ENCODE assay signal across 3 cellular contexts in the genomic region with DNA sequence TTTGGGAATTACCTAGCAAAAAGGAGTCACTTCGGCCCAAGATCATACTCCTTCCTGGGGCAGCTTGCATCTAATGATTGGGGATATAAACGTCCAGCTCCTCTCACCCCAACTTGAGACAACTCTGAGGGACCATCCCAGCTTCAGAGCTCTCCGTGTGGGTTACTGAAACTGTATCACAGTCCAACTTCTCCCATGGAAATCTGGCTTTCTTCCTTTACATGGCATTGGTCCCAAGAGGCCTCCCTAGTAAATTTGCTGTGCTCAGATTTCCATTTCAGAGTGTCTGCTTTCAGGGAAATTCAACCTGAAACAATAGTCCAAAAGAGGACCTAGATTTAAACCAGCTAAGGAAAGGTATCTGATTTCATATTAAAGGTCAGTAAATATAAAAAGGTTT. TPM values are rescaled to one million over a fixed set of nuclear protein-coding genes. Genes with fewer than 3 reads are reported as not detected.
"Had no signal": no experiment of that assay in that cellular context is flagged by ENCODE, and none has a peak within 500 bp of the region (broad histone marks: within the 10 kb centered on the region; RNA-seq: fewer than 3 reads in every experiment).

No MANE protein-coding gene starts in this region.

RNA-seq across cellular contexts. Expression of a gene that starts 45.3 kb away (rescaled TPM):
- total RNA-seq: fibroblast of villous mesenchyme, skeletal muscle tissue, upper lobe of right lung had no signal
